ENCODE assay signal across 20 cellular contexts in genomic region chr19:35127871-35128270, GRCh38. TPM values are rescaled to one million over a fixed set of nuclear protein-coding genes. Genes with fewer than 3 reads are reported as not detected.
DNase-seq lines count a peak whose midpoint lies in the region; ATAC-seq and TF ChIP-seq lines count a peak whose summit lies in the region.
"Had no signal": no experiment of that assay in that cellular context is flagged by ENCODE, and none has a peak within 500 bp of the region (broad histone marks: within the 10 kb centered on the region; RNA-seq: fewer than 3 reads in every experiment).

No MANE protein-coding gene starts in this region.

- no peak overlapping the region for H3K4me2 ChIP-seq in hepatocyte

- H3K4me3 ChIP-seq in colonic mucosa (no peak overlapping the region), hepatocyte (no peak overlapping the region), suprapubic skin (no peak overlapping the region)
- H3K4me3 ChIP-seq: BLaER1 treated with 17β-estradiol and CSF1 and Interleukin-3, amounts not matched to agents 10 nM and 100 nM had no signal

- no peaks in the 10 kb centered on the region for H3K36me3 Mint-ChIP-seq in T-helper 2 cell treated with Interferon-gamma antibody and Interleukin-4, amounts not matched to agents 5 μg/mL and 100 μg/mL, for 36 hours (ENCODE audit: low read depth)
- H3K36me3 Mint-ChIP-seq: CD8-positive, alpha-beta T cell had no signal

- H3K36me3 ChIP-seq in colonic mucosa = no peaks in the 10 kb centered on the region
- H3K36me3 ChIP-seq in hepatocyte (replicated peaks; ENCODE audit: insufficient read depth, low read depth) = no peaks in the 10 kb centered on the region
- no peaks in the 10 kb centered on the region for H3K36me3 ChIP-seq in suprapubic skin
- H3K36me3 ChIP-seq: BLaER1 treated with 17β-estradiol and CSF1 and Interleukin-3, amounts not matched to agents 10 nM and 100 nM had no signal

- peaks cover 10% of the 10 kb centered on the region for H3K4me1 Mint-ChIP-seq in T-helper 2 cell treated with Interferon-gamma antibody and Interleukin-4, amounts not matched to agents 5 μg/mL and 100 μg/mL, for 36 hours (ENCODE audit: low read depth)

- no peaks in the 10 kb centered on the region for H4K20me1 ChIP-seq in hepatocyte (ENCODE audit: insufficient read depth, poor library complexity, severe bottlenecking)
- H4K20me1 ChIP-seq: BLaER1 treated with 17β-estradiol and CSF1 and Interleukin-3, amounts not matched to agents 10 nM and 100 nM had no signal

- no peak for TF ChIP-seq EP300 in suprapubic skin (IDR thresholded peaks at IDR 0.05)

- peak overlapping the region in 1 of 2 donors; percentile 63 for H3K9ac ChIP-seq in colonic mucosa (ENCODE audit: low read depth in 2 of 2, low read length in 2 of 2)
- H3K9ac ChIP-seq: BLaER1 treated with 17β-estradiol and CSF1 and Interleukin-3, amounts not matched to agents 10 nM and 100 nM had no signal

- no peaks in the 10 kb centered on the region for H3K9me3 ChIP-seq in colonic mucosa
- no peaks in the 10 kb centered on the region for H3K9me3 ChIP-seq in hepatocyte (ENCODE audit: low read depth)
- H3K9me3 ChIP-seq in suprapubic skin = no peaks in the 10 kb centered on the region
- H3K9me3 ChIP-seq: BLaER1 treated with 17β-estradiol and CSF1 and Interleukin-3, amounts not matched to agents 10 nM and 100 nM had no signal

- H3K27me3 ChIP-seq in colonic mucosa (no peaks in the 10 kb centered on the region), hepatocyte (no peaks in the 10 kb centered on the region), suprapubic skin (no peaks in the 10 kb centered on the region)
- H3K27me3 ChIP-seq: BLaER1 treated with 17β-estradiol and CSF1 and Interleukin-3, amounts not matched to agents 10 nM and 100 nM had no signal

- TF ChIP-seq CTCF in VCaP (conservative IDR thresholded peaks at IDR 0.05) (no peak), colonic mucosa (IDR thresholded peaks at IDR 0.05) (no peak), hepatocyte (IDR thresholded peaks at IDR 0.05; ENCODE audit: poor library complexity) (no peak), suprapubic skin (IDR thresholded peaks at IDR 0.05) (no peak)

- no peak for ATAC-seq in GM21737 (IDR thresholded peaks at IDR 0.05; ENCODE audit: unreplicated experiment)
- ATAC-seq: CD8-positive, alpha-beta T cell; PC-3 had no signal

- WGBS in hepatocyte (ENCODE audit: low lambda C conversion rate, missing lambda C conversion rate) = 78% methylated on average over 7 of the region's 7 CpGs
- WGBS in suprapubic skin = 73% methylated on average over 4 of the region's 7 CpGs

- no peak overlapping the region for H3K4me3 Mint-ChIP-seq in T-helper 2 cell treated with Interferon-gamma antibody and Interleukin-4, amounts not matched to agents 5 μg/mL and 100 μg/mL, for 36 hours
- H3K4me3 Mint-ChIP-seq: CD8-positive, alpha-beta T cell had no signal

- no peak overlapping the region for H2AFZ ChIP-seq in hepatocyte

- no peaks in the 10 kb centered on the region for H3K79me2 ChIP-seq in hepatocyte

- H3K27ac Mint-ChIP-seq in T-helper 2 cell treated with Interferon-gamma antibody and Interleukin-4, amounts not matched to agents 5 μg/mL and 100 μg/mL, for 36 hours = no peak overlapping the region
- H3K27ac Mint-ChIP-seq: CD8-positive, alpha-beta T cell had no signal

- peak overlapping the region; percentile 76; the same call in 1 of the 2 replicates for H3K27ac ChIP-seq in VCaP
- peak overlapping the region; percentile 89 for H3K27ac ChIP-seq in colonic mucosa
- H3K27ac ChIP-seq in hepatocyte = peak overlapping the region; percentile 95
- H3K27ac ChIP-seq in suprapubic skin = peak overlapping the region; percentile 95
- H3K27ac ChIP-seq: BLaER1 treated with 17β-estradiol and CSF1 and Interleukin-3, amounts not matched to agents 10 nM and 100 nM had no signal

- no peaks in the 10 kb centered on the region for H3K9me3 Mint-ChIP-seq in T-helper 2 cell treated with Interferon-gamma antibody and Interleukin-4, amounts not matched to agents 5 μg/mL and 100 μg/mL, for 36 hours
- H3K9me3 Mint-ChIP-seq: CD8-positive, alpha-beta T cell had no signal

- no peak for DNase-seq in colonic mucosa
- no peak for DNase-seq in hepatocyte (ENCODE audit: low spot score)
- DNase-seq in suprapubic skin (ENCODE audit: low spot score in 2 of 2) = no peak
- DNase-seq in NCI-H2081 (lab: John Stamatoyannopoulos, UW) = no peak
- DNase-seq in T-helper 2 cell treated with Interferon-gamma antibody and Interleukin-4, amounts not matched to agents 5 μg/mL and 100 μg/mL, for 36 hours (ENCODE audit: low spot score) = no peak
- no peak for DNase-seq in OCI-M2 (lab: John Stamatoyannopoulos, UW; ENCODE audit: unreplicated experiment)
- DNase-seq: CD8-positive, alpha-beta T cell; DMS79; KG1; NCI-H1105 treated with DMSO at 0.1 percent for 48 hours; NCI-H187; NCI-H226; NCI-H524; PC-3; RPMI8226; SIG-M5 had no signal

- H3K9me2 ChIP-seq in hepatocyte (replicated peaks; ENCODE audit: insufficient read depth) = no peaks in the 10 kb centered on the region

- TF ChIP-seq POLR2A in suprapubic skin (IDR thresholded peaks at IDR 0.05) = no peak

- intact Hi-C loops in colonic mucosa (cut with DNase I) = no loop called here

- H3K27me3 Mint-ChIP-seq in T-helper 2 cell treated with Interferon-gamma antibody and Interleukin-4, amounts not matched to agents 5 μg/mL and 100 μg/mL, for 36 hours (ENCODE audit: low read depth) = no peaks in the 10 kb centered on the region

- H3K4me1 ChIP-seq in colonic mucosa = peaks cover 27% of the 10 kb centered on the region
- H3K4me1 ChIP-seq in hepatocyte (ENCODE audit: insufficient read depth) = peaks cover 37% of the 10 kb centered on the region
- H3K4me1 ChIP-seq in suprapubic skin = peaks cover 70% of the 10 kb centered on the region

RNA-seq across cellular contexts. Expression of gene LGI4, which starts 7.0 kb away (rescaled TPM):
- total RNA-seq in colonic mucosa (10 to 100 TPM in 1 of 2 donors, 1 to 10 TPM in 1; 5.8 to 10.2 TPM), hepatocyte (2.4 and 6.3 TPM in 2 replicates), suprapubic skin (10 to 100 TPM in 1 of 4 donors, 1 to 10 TPM in 3; 4.3 to 11.8 (median 7.8) TPM)
- polyA plus RNA-seq in hepatocyte = 5.2 and 8.8 TPM in 2 replicates
- total RNA-seq: A673 had no signal

RNA-seq across cellular contexts. Expression of gene FXYD1, which starts 10.8 kb away (rescaled TPM):
- total RNA-seq in colonic mucosa = 10 to 100 TPM in 1 of 2 donors, 1 to 10 TPM in 1; 8.8 to 15.1 TPM
- total RNA-seq in hepatocyte = 2.9 and 7.5 TPM in 2 replicates
- polyA plus RNA-seq in hepatocyte = 18.5 and 22.0 TPM in 2 replicates
- 10 to 100 TPM in 1 of 4 donors, 1 to 10 TPM in 3; 2.0 to 10.9 (median 6.7) TPM for total RNA-seq in suprapubic skin
- total RNA-seq: A673, PC-3 had no signal

RNA-seq across cellular contexts. Expression of gene FXYD3, which starts 12.2 kb away (rescaled TPM):
- total RNA-seq in colonic mucosa = 1,000 to 10,000 TPM; 1,386 to 2,836 TPM
- total RNA-seq in hepatocyte = 225 and 235 TPM in 2 replicates
- 491 and 542 TPM in 2 replicates for polyA plus RNA-seq in hepatocyte
- total RNA-seq in suprapubic skin = 100 to 1,000 TPM; 383 to 765 (median 575) TPM
- total RNA-seq: A673; CD8-positive, alpha-beta T cell had no signal

RNA-seq across cellular contexts. Expression of gene FXYD7, which starts 15.2 kb away (rescaled TPM):
- total RNA-seq in colonic mucosa (under 1 TPM; 0.47 to 0.61 TPM), hepatocyte (0.27 TPM in 1 of 2 replicates, not detected in the other), suprapubic skin (1 to 10 TPM in 1 of 4 donors, not detected in 3; 2.2 TPM)
- 0.22 and 0.46 TPM in 2 replicates for polyA plus RNA-seq in hepatocyte
- total RNA-seq: PC-3 had no signal

RNA-seq across cellular contexts. Expression of gene FXYD5, which starts 26.7 kb away (rescaled TPM):
- total RNA-seq in colonic mucosa (10 to 100 TPM; 20.3 to 23.6 TPM), hepatocyte (36.4 and 42.8 TPM in 2 replicates), suprapubic skin (10 to 100 TPM; 29.8 to 64.8 (median 37.7) TPM)
- 81.1 and 90.2 TPM in 2 replicates for polyA plus RNA-seq in hepatocyte
